20 cellular contexts compared by ENCODE assay signal in the genomic region with DNA sequence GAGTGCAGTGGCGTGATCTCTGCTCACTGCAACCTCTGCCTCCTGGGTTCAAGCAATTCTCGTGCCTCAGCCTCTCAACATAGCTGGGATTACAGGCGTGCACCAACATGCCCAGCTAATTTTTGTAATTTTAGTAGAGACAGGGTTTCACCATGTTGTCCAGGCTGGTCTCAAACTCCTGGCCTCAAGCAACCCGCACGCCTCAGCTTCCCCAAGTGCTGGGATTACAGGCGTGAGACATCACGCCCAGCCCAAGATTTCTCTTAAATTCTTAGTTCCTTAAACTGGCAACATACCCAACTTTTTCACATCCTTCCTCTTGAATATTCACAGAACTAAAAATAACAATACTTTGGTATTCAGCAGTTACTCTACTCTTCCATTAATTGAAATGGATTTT. TPM values are rescaled to one million over a fixed set of nuclear protein-coding genes. Genes with fewer than 3 reads are reported as not detected.
"Had no signal": no experiment of that assay in that cellular context is flagged by ENCODE, and none has a peak within 500 bp of the region (broad histone marks: within the 10 kb centered on the region; RNA-seq: fewer than 3 reads in every experiment).

No MANE protein-coding gene starts in this region.

RNA-seq across cellular contexts. Expression of a gene that starts 59.0 kb away (rescaled TPM):
- total RNA-seq: activated B cell treated with CpG ODN at 0.5 μM for 24 hours; activated CD8-positive, alpha-beta T cell treated with anti-CD3 and anti-CD28 coated beads for 36 hours; activated T-cell treated with anti-CD3 and anti-CD28 coated beads, Interleukin-2, amount 50 U/mL, for 4 hours; activated T-helper 17 cell treated with anti-CD3 and anti-CD28 coated beads, Interleukin-2, amount 50 U/mL, for 72 hours; astrocyte; bronchial epithelial cell; cardiac septum; chondrocyte; dermis microvascular lymphatic vessel endothelial cell; endothelial cell of umbilical vein; esophagus squamous epithelium; fibroblast of lung; fibroblast of villous mesenchyme; gastroesophageal sphincter; glomerular endothelial cell; heart right ventricle; T-helper 2 cell treated with Interferon-gamma antibody and Interleukin-4, amounts not matched to agents 100 ng/mL and 5 ng/mL, for 36 hours had no signal
- polyA plus RNA-seq: adipose tissue, endothelial cell of umbilical vein, esophagus, fibroblast of lung, heart right ventricle, hepatocyte had no signal
